17 cellular contexts compared by ENCODE assay signal in the genomic region with DNA sequence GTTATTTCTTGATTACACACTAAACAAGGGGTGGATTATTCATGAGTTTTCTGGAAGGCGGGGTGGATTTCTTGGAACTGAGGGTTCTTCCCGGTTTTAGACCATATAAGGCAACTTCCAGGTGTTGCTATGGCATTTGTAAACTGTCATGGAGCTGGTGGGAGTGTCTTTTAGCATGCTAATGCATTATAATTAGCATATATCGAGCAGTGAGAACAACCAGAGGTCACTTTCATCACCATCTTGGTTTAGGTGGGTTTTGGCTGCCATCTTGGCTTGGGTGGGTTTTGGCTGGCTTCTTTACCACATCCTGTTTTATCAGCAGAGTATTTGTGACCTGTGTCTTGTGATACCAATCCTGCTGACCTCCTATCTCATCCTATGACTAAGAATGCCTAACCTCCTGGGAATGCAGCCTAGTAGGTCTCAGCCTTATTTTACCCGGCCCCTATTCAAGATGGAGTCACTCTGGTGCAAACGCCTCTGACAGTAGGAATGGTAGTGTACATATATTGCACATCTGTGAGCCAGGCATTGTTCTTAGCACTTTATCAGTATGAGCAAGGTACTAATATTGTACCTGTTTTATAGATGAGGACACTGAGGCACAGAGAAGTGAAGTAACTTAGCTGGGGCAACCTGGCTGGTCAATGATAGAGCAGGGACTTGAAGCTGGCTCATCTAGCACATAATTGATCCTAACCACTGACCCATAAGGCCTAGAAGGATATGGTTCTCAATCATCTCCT.
A peak's percentile ranks its signal among the peaks of the same experiment; 100 is the strongest.
DNase-seq lines count a peak whose midpoint lies in the region; ATAC-seq and TF ChIP-seq lines count a peak whose summit lies in the region.
"Had no signal": no experiment of that assay in that cellular context is flagged by ENCODE, and none has a peak within 500 bp of the region (broad histone marks: within the 10 kb centered on the region; RNA-seq: fewer than 3 reads in every experiment).

No MANE protein-coding gene starts in this region.

- no peak overlapping the region for H2AFZ ChIP-seq in trophoblast cell (ENCODE audit: insufficient read depth, low read length, poor library complexity)

- DNase-seq in H4 (ENCODE audit: low spot score) (peak; percentile 68), RPMI7951 (ENCODE audit: low read depth) (peak; percentile 89), choroid plexus epithelial cell (ENCODE audit: low read depth) (peak; percentile 78), trophoblast cell (peak; percentile 57 to 81), middle frontal gyrus (ENCODE audit: extremely low spot score, low spot score) (no peak), NCI-H2171 (lab: John Stamatoyannopoulos, UW) (no peak)
- DNase-seq: activated CD8-positive, alpha-beta T cell treated with anti-CD3 and anti-CD28 coated beads, Interleukin-2, amount 10 ng/mL, durations not matched to agents 7 days and 5 days; amygdala; BE2C; heart left ventricle; NCI-H2029; NCI-H526 treated with DMSO at 0.1 percent for 48 hours; stimulated activated CD4-positive, alpha-beta T cell treated with anti-CD3 and anti-CD28 coated beads, Interleukin-2, amount 100 ng/mL, for 24 hours; SW 1271 had no signal

- no peak for TF ChIP-seq CTCF in choroid plexus epithelial cell (conservative IDR thresholded peaks at IDR 0.05; ENCODE audit: low read depth, low read length)

- H3K14ac ChIP-seq in trophoblast cell (ENCODE audit: low read length): no peak overlapping the region

- no peaks in the 10 kb centered on the region for H3K36me3 ChIP-seq in trophoblast cell (ENCODE audit: control insufficient read depth in 1 of 2, insufficient read depth in 2 of 2, low read length in 2 of 2)
- H3K36me3 ChIP-seq: BE2C, HAP-1, heart left ventricle had no signal

- H3K23ac ChIP-seq in trophoblast cell (ENCODE audit: low read length): no peak overlapping the region

- no peak overlapping the region for H3K9ac ChIP-seq in trophoblast cell (ENCODE audit: low read length)

- no peak overlapping the region for H4K12ac ChIP-seq in trophoblast cell (ENCODE audit: low read depth, low read length)

- H4K91ac ChIP-seq in trophoblast cell (ENCODE audit: low read depth, low read length): no peak overlapping the region

- no peak overlapping the region for H2BK5ac ChIP-seq in trophoblast cell (ENCODE audit: low read depth, low read length, poor library complexity)

- H3K27me3 ChIP-seq in trophoblast cell (ENCODE audit: insufficient read depth, low read length): no peaks in the 10 kb centered on the region
- H3K27me3 ChIP-seq: BE2C, heart left ventricle had no signal

- H3K4me2 ChIP-seq in trophoblast cell (ENCODE audit: low read length): no peak overlapping the region

- no peak overlapping the region for H3K4me3 ChIP-seq in choroid plexus epithelial cell (ENCODE audit: low read depth, low read length)
- no peak overlapping the region for H3K4me3 ChIP-seq in trophoblast cell (ENCODE audit: low read depth, low read length)
- H3K4me3 ChIP-seq: coronary artery, HAP-1, heart left ventricle had no signal

- H3K4me1 ChIP-seq in trophoblast cell (ENCODE audit: control insufficient read depth in 1 of 2, insufficient read depth in 2 of 2, low read length in 2 of 2): peaks cover 0 to 6% of the 10 kb centered on the region in 2 experiments
- H3K4me1 ChIP-seq: BE2C, HAP-1 had no signal

- no peak overlapping the region for H2AK5ac ChIP-seq in trophoblast cell (ENCODE audit: low read length)

- WGBS in trophoblast cell (ENCODE audit: extremely low coverage, insufficient coverage, insufficient read length): no CpG with 5 or more reads among the region's 5 CpGs

- no peak overlapping the region for H3K27ac ChIP-seq in trophoblast cell (ENCODE audit: low read depth, low read length)
- H3K27ac ChIP-seq: coronary artery, heart left ventricle had no signal

- peaks cover 3% of the 10 kb centered on the region for H3K9me3 ChIP-seq in trophoblast cell (ENCODE audit: insufficient read depth, low read depth, low read length)
- H3K9me3 ChIP-seq: BE2C, HAP-1, heart left ventricle had no signal

- ATAC-seq in HG02981 (IDR thresholded peaks at IDR 0.05; ENCODE audit: unreplicated experiment): no peak
- ATAC-seq: activated CD8-positive, alpha-beta T cell treated with anti-CD3 and anti-CD28 coated beads, Interleukin-2, amount 10 ng/mL, durations not matched to agents 7 days and 5 days; heart left ventricle had no signal

- peaks cover 3% of the 10 kb centered on the region for H3K79me1 ChIP-seq in trophoblast cell (ENCODE audit: low read length)

- H4K8ac ChIP-seq in trophoblast cell (ENCODE audit: low read depth, low read length): no peak overlapping the region

- no peak overlapping the region for H3K18ac ChIP-seq in trophoblast cell (ENCODE audit: low read length)

- H3K4ac ChIP-seq in trophoblast cell (ENCODE audit: low read depth, low read length): no peak overlapping the region

- H2BK120ac ChIP-seq in trophoblast cell (ENCODE audit: insufficient read depth, low read length, poor library complexity): no peak overlapping the region

- no peaks in the 10 kb centered on the region for H3K79me2 ChIP-seq in trophoblast cell (ENCODE audit: control insufficient read depth, insufficient read depth, low read length, poor library complexity)

- H2BK12ac ChIP-seq in trophoblast cell (ENCODE audit: low read length): no peak overlapping the region

Comparison
In these comparisons a context has a peak if more than half of its experiments do, and no peak if none do; other contexts are left out.
1. DNase-seq: peak in H4 (single experiment), RPMI7951 (single experiment), choroid plexus epithelial cell (single experiment) and trophoblast cell (2 of 2); none in middle frontal gyrus (single experiment) and NCI-H2171 (single experiment).